In genomic region chr5:126525630-126526245, GRCh38 we compare ENCODE assay signal across 11 cellular contexts.
DNase-seq lines count a peak whose midpoint lies in the region; ATAC-seq and TF ChIP-seq lines count a peak whose summit lies in the region.
"Had no signal": no experiment of that assay in that cellular context is flagged by ENCODE, and none has a peak within 500 bp of the region (broad histone marks: within the 10 kb centered on the region; RNA-seq: fewer than 3 reads in every experiment).

No MANE protein-coding gene starts in this region.

- H3K36me3 Mint-ChIP-seq in MCF 10A (ENCODE audit: insufficient read depth, unreplicated experiment) = peaks cover 4% of the 10 kb centered on the region
- H3K36me3 Mint-ChIP-seq in effector memory CD8-positive, alpha-beta T cell (ENCODE audit: insufficient read depth) = no peaks in the 10 kb centered on the region

- no peak overlapping the region for H3K4me3 ChIP-seq in right cardiac atrium (ENCODE audit: low read length)
- no peak overlapping the region for H3K4me3 ChIP-seq in psoas muscle

- H3K27ac ChIP-seq in right cardiac atrium (ENCODE audit: low read length) (peak overlapping the region; percentile 96), psoas muscle (no peak overlapping the region)
- H3K27ac ChIP-seq: C4-2B had no signal

- no peaks in the 10 kb centered on the region for H3K36me3 ChIP-seq in psoas muscle (ENCODE audit: insufficient read depth in 1 of 2, low read depth in 1 of 2)

- H3K4me1 ChIP-seq in right cardiac atrium (ENCODE audit: control insufficient read depth, insufficient read depth, low read length) (peaks cover 2% of the 10 kb centered on the region), psoas muscle (no peaks in the 10 kb centered on the region)

- H3K4me3 Mint-ChIP-seq in MCF 10A (ENCODE audit: unreplicated experiment) = no peak overlapping the region
- H3K4me3 Mint-ChIP-seq in stimulated activated naive CD8-positive, alpha-beta T cell treated with anti-CD3 and anti-CD28 coated beads, Interleukin-15, amount 100 ng/mL, for 72 hours = no peak overlapping the region
- no peak overlapping the region for H3K4me3 Mint-ChIP-seq in effector memory CD8-positive, alpha-beta T cell

- ATAC-seq in right cardiac atrium = peak; percentile 91 to 95
- ATAC-seq in psoas muscle = peak in 2 of 4 donors; percentile 37 to 47
- ATAC-seq in stimulated activated naive CD8-positive, alpha-beta T cell treated with anti-CD3 and anti-CD28 coated beads, Interleukin-15, amount 100 ng/mL, for 72 hours = no peak
- ATAC-seq in HG03432 (IDR thresholded peaks at IDR 0.05; ENCODE audit: unreplicated experiment) = no peak
- no peak for ATAC-seq in effector memory CD8-positive, alpha-beta T cell (replicated peaks)

- CTCF ChIA-PET in MCF 10A (lab: Yijun Ruan, JAX) = interaction anchor here (0.6 to 1.1 kb wide), 2 partner anchors 169 to 174 kb away, joined by 5 to 6 read pairs; no protein-coding TSS in a partner anchor

- DNase-seq in H4 (ENCODE audit: low spot score) = peak; percentile 51
- peak; percentile 59 for DNase-seq in MCF 10A (ENCODE audit: unreplicated experiment)
- DNase-seq in right cardiac atrium = peak; percentile 87 to 93 (median 90)
- peak; percentile 55 to 75 for DNase-seq in psoas muscle
- no peak for DNase-seq in stimulated activated naive CD8-positive, alpha-beta T cell treated with anti-CD3 and anti-CD28 coated beads, Interleukin-15, amount 100 ng/mL, for 72 hours
- DNase-seq in NCI-H510A treated with DMSO at 0.1 percent for 48 hours (lab: John Stamatoyannopoulos, UW) = no peak
- DNase-seq in effector memory CD8-positive, alpha-beta T cell = no peak
- DNase-seq: activated naive CD4-positive, alpha-beta T cell treated with anti-CD3 and anti-CD28 coated beads, Interleukin-2, amount 50 U/mL, for 16 hours; NCI-H748 treated with DMSO at 0.1 percent for 48 hours had no signal

- BruUV-seq in MCF 10A (replicated peaks; lab: Mats Ljungman, UMichigan) = no TSS peak

- no peaks in the 10 kb centered on the region for H3K27me3 Mint-ChIP-seq in MCF 10A (ENCODE audit: insufficient read depth, unreplicated experiment)
- H3K27me3 Mint-ChIP-seq in stimulated activated naive CD8-positive, alpha-beta T cell treated with anti-CD3 and anti-CD28 coated beads, Interleukin-15, amount 100 ng/mL, for 72 hours = no peaks in the 10 kb centered on the region
- peaks cover 0 to 27% of the 10 kb centered on the region in 2 donors for H3K27me3 Mint-ChIP-seq in effector memory CD8-positive, alpha-beta T cell

- H3K27ac Mint-ChIP-seq in MCF 10A (ENCODE audit: low read depth, unreplicated experiment) = no peak overlapping the region
- H3K27ac Mint-ChIP-seq in stimulated activated naive CD8-positive, alpha-beta T cell treated with anti-CD3 and anti-CD28 coated beads, Interleukin-15, amount 100 ng/mL, for 72 hours = no peak overlapping the region
- H3K27ac Mint-ChIP-seq in effector memory CD8-positive, alpha-beta T cell = no peak overlapping the region

- no peaks in the 10 kb centered on the region for H3K9me3 Mint-ChIP-seq in MCF 10A (ENCODE audit: unreplicated experiment)
- H3K9me3 Mint-ChIP-seq in stimulated activated naive CD8-positive, alpha-beta T cell treated with anti-CD3 and anti-CD28 coated beads, Interleukin-15, amount 100 ng/mL, for 72 hours = no peaks in the 10 kb centered on the region
- no peaks in the 10 kb centered on the region for H3K9me3 Mint-ChIP-seq in effector memory CD8-positive, alpha-beta T cell

- H3K9me3 ChIP-seq in right cardiac atrium (ENCODE audit: control insufficient read depth, low read length) (no peaks in the 10 kb centered on the region), psoas muscle (no peaks in the 10 kb centered on the region)

- POLR2A ChIA-PET in MCF 10A (lab: Yijun Ruan, JAX) = no interaction called here

- peaks cover 8% of the 10 kb centered on the region for H3K4me1 Mint-ChIP-seq in MCF 10A (ENCODE audit: insufficient read depth, unreplicated experiment)
- H3K4me1 Mint-ChIP-seq in stimulated activated naive CD8-positive, alpha-beta T cell treated with anti-CD3 and anti-CD28 coated beads, Interleukin-15, amount 100 ng/mL, for 72 hours = no peaks in the 10 kb centered on the region
- H3K4me1 Mint-ChIP-seq in effector memory CD8-positive, alpha-beta T cell (ENCODE audit: low read depth in 2 of 2) = no peaks in the 10 kb centered on the region

- TF ChIP-seq CTCF in MCF 10A (IDR thresholded peaks at IDR 0.05; ENCODE audit: unreplicated experiment) (no peak), psoas muscle (IDR thresholded peaks at IDR 0.05) (no peak)

- intact Hi-C loops in MCF 10A (cut with micrococcal nuclease) (no loop called here), right cardiac atrium (cut with DNase I) (no loop called here), psoas muscle (cut with DNase I) (no loop called here)

- 33% methylated on average over 5 of the region's 5 CpGs for WGBS in right cardiac atrium
- 34 to 48% (median 40%) methylated on average over 5 of the region's 5 CpGs for WGBS in psoas muscle, 3 donors

- H3K27me3 ChIP-seq in right cardiac atrium (ENCODE audit: control insufficient read depth, insufficient read depth) = no peaks in the 10 kb centered on the region
- no peaks in the 10 kb centered on the region for H3K27me3 ChIP-seq in psoas muscle (ENCODE audit: insufficient read depth in 3 of 3, low read length in 2 of 3)

Comparison
In these comparisons a context has a peak if more than half of its experiments do, and no peak if none do; other contexts are left out.
1. DNase-seq: peak in H4 (single experiment), MCF 10A (single experiment), right cardiac atrium (3 of 3) and psoas muscle (2 of 2); none in stimulated activated naive CD8-positive, alpha-beta T cell treated with anti-CD3 and anti-CD28 coated beads, Interleukin-15, amount 100 ng/mL, for 72 hours (0 of 2), NCI-H510A treated with DMSO at 0.1 percent for 48 hours (single experiment) and effector memory CD8-positive, alpha-beta T cell (0 of 3).
2. ATAC-seq: peak in right cardiac atrium (2 of 2); none in stimulated activated naive CD8-positive, alpha-beta T cell treated with anti-CD3 and anti-CD28 coated beads, Interleukin-15, amount 100 ng/mL, for 72 hours (single experiment), HG03432 (single experiment) and effector memory CD8-positive, alpha-beta T cell (single experiment).